ENCODE assay signal across 10 cellular contexts in the genomic region with DNA sequence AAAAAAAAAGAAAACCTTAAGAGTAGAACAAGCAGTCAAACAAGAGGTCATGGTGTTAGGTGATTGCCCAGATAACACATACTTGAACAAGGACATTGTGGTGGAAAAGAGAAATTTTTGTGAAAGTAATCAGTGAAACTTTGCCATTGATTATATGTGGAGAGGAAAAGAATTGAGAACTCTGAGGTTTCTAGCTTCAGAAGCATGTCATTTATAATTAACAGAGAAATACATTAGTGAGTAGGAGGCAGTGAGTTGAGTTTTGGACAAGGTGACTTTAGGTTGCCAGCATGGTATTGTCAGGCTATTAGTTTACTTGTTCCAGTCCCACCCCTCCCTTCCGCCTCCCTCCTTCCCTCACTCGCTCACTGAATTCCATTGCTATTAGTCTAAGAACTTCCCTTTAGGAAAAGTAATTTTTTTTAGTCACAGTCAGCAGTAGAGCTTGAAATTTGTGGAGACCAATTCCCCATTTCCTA. TPM values are rescaled to one million over a fixed set of nuclear protein-coding genes. Genes with fewer than 3 reads are reported as not detected.
A peak's percentile ranks its signal among the peaks of the same experiment; 100 is the strongest.
DNase-seq lines count a peak whose midpoint lies in the region; ATAC-seq lines count a peak whose summit lies in the region.
"Had no signal": no experiment of that assay in that cellular context is flagged by ENCODE, and none has a peak within 500 bp of the region (broad histone marks: within the 10 kb centered on the region; RNA-seq: fewer than 3 reads in every experiment).

No MANE protein-coding gene starts in this region.

- no peak for DNase-seq in activated T-cell treated with anti-CD3 and anti-CD28 coated beads, Interleukin-2, amount 50 U/mL, for 24 hours
- DNase-seq in activated T-cell treated with anti-CD3 and anti-CD28 coated beads, Interleukin-2, amount 50 U/mL, for 1 hour, result no peak
- DNase-seq in RPMI7951 (ENCODE audit: low read depth) (peak; percentile 78), fibroblast of gingiva (ENCODE audit: low read depth) (peak; percentile 51), stromal cell of bone marrow (ENCODE audit: low read depth) (peak; percentile 49), neuronal stem cell (ENCODE audit: low spot score) (no peak)
- DNase-seq: C1 segment of cervical spinal cord, left colon had no signal

- H3K4me3 Mint-ChIP-seq in activated T-cell treated with anti-CD3 and anti-CD28 coated beads, Interleukin-2, amount 50 U/mL, for 24 hours, result peak overlapping the region; percentile 27

- no peak overlapping the region for H2AK5ac ChIP-seq in neuronal stem cell (ENCODE audit: low read depth, low read length)

- H3K4me2 ChIP-seq in neuronal stem cell (ENCODE audit: insufficient read depth, low read length, poor library complexity, severe bottlenecking), result no peak overlapping the region

- no peak overlapping the region for H3K23ac ChIP-seq in neuronal stem cell (ENCODE audit: low read depth, low read length, poor library complexity)

- H3K27me3 ChIP-seq in neuronal stem cell (ENCODE audit: control insufficient read depth in 3 of 3, insufficient read depth in 3 of 3, low read depth in 1 of 3, low read length in 3 of 3), result no peaks in the 10 kb centered on the region

- H3K4me1 ChIP-seq in neuronal stem cell (ENCODE audit: control insufficient read depth in 2 of 2, insufficient read depth in 1 of 2, low read depth in 1 of 2, low read length in 2 of 2), result peaks cover 9 to 16% of the 10 kb centered on the region in 2 donors

- H2BK5ac ChIP-seq in neuronal stem cell (ENCODE audit: low read length), result no peak overlapping the region

- ATAC-seq in GM19397 (IDR thresholded peaks at IDR 0.05; ENCODE audit: unreplicated experiment), result no peak
- ATAC-seq in GM19455 (IDR thresholded peaks at IDR 0.05; ENCODE audit: unreplicated experiment), result no peak
- ATAC-seq: left colon had no signal

- peaks cover 91% of the 10 kb centered on the region for H3K4me1 Mint-ChIP-seq in activated T-cell treated with anti-CD3 and anti-CD28 coated beads, Interleukin-2, amount 50 U/mL, for 24 hours (ENCODE audit: low read depth)

- no peaks in the 10 kb centered on the region for H3K9me3 ChIP-seq in neuronal stem cell (replicated peaks in 1 of 2; ENCODE audit: control insufficient read depth in 2 of 2, insufficient read depth in 1 of 2, low read depth in 1 of 2, low read length in 2 of 2)

- no peak overlapping the region for H4K91ac ChIP-seq in neuronal stem cell (ENCODE audit: low read depth, low read length, poor library complexity)

- H3K36me3 Mint-ChIP-seq in activated T-cell treated with anti-CD3 and anti-CD28 coated beads, Interleukin-2, amount 50 U/mL, for 24 hours (ENCODE audit: low read depth), result peaks cover 28% of the 10 kb centered on the region

- no peak overlapping the region for H2BK12ac ChIP-seq in neuronal stem cell (ENCODE audit: low read length)

- no peaks in the 10 kb centered on the region for H3K27me3 Mint-ChIP-seq in activated T-cell treated with anti-CD3 and anti-CD28 coated beads, Interleukin-2, amount 50 U/mL, for 24 hours

- H3K14ac ChIP-seq in neuronal stem cell (ENCODE audit: low read length), result no peak overlapping the region

- H2AFZ ChIP-seq in neuronal stem cell (ENCODE audit: low read length), result no peak overlapping the region

- H3K9me3 Mint-ChIP-seq in activated T-cell treated with anti-CD3 and anti-CD28 coated beads, Interleukin-2, amount 50 U/mL, for 24 hours, result peaks cover 3% of the 10 kb centered on the region

- H3K36me3 ChIP-seq in neuronal stem cell (replicated peaks in 1 of 2; ENCODE audit: control insufficient read depth in 2 of 2, insufficient read depth in 2 of 2, low read length in 2 of 2), result no peaks in the 10 kb centered on the region

- no peak overlapping the region for H2BK120ac ChIP-seq in neuronal stem cell (ENCODE audit: low read depth, low read length)

- H3K27ac Mint-ChIP-seq in activated T-cell treated with anti-CD3 and anti-CD28 coated beads, Interleukin-2, amount 50 U/mL, for 24 hours, result peak overlapping the region; percentile 90

- H2BK15ac ChIP-seq in neuronal stem cell (ENCODE audit: low read length), result no peak overlapping the region

- no peak overlapping the region for H4K8ac ChIP-seq in neuronal stem cell (ENCODE audit: low read depth, low read length)

- H3K4me3 ChIP-seq in neuronal stem cell (ENCODE audit: low read length in 2 of 2), result no peak overlapping the region

- H3K9ac ChIP-seq in neuronal stem cell (ENCODE audit: low read depth, low read length, poor library complexity), result no peak overlapping the region

- H3K79me1 ChIP-seq in neuronal stem cell (ENCODE audit: low read depth, low read length), result peaks cover 3% of the 10 kb centered on the region

- no CpG with 5 or more reads among the region's 2 CpGs for WGBS in neuronal stem cell (ENCODE audit: extremely low coverage in 2 of 2, insufficient read length in 2 of 2, insufficient replicate concordance in 1 of 2), 2 donors

- no peak overlapping the region for H3K27ac ChIP-seq in neuronal stem cell (replicated peaks; ENCODE audit: low read length)

- H3K18ac ChIP-seq in neuronal stem cell (ENCODE audit: low read length), result no peak overlapping the region

- H3K4ac ChIP-seq in neuronal stem cell (ENCODE audit: low read length), result no peak overlapping the region

RNA-seq across cellular contexts. Expression of a gene that starts 17.2 kb away (rescaled TPM):
- 32.5 and 46.7 TPM in 2 replicates for total RNA-seq in RPMI7951 (2014; rRNA removed; shearing (Covaris generic))
- polyA plus RNA-seq in neuronal stem cell (2013, experiment 1 of 2), result 76.2 TPM
- polyA plus RNA-seq in neuronal stem cell (2013, experiment 2 of 2), result 77.1 TPM

Comparison
In these comparisons a context has a peak if more than half of its experiments do, and no peak if none do; other contexts are left out.
1. DNase-seq: peak in RPMI7951 (single experiment), fibroblast of gingiva (single experiment) and stromal cell of bone marrow (single experiment); none in activated T-cell treated with anti-CD3 and anti-CD28 coated beads, Interleukin-2, amount 50 U/mL, for 24 hours (single experiment), activated T-cell treated with anti-CD3 and anti-CD28 coated beads, Interleukin-2, amount 50 U/mL, for 1 hour (single experiment) and neuronal stem cell (single experiment).